14 cellular contexts compared by ENCODE assay signal in genomic region chr9:93683331-93684134, GRCh38.
A peak's percentile ranks its signal among the peaks of the same experiment; 100 is the strongest.
DNase-seq lines count a peak whose midpoint lies in the region; ATAC-seq, FAIRE-seq and TF ChIP-seq lines count a peak whose summit lies in the region.
"Had no signal": no experiment of that assay in that cellular context is flagged by ENCODE, and none has a peak within 500 bp of the region (broad histone marks: within the 10 kb centered on the region; RNA-seq: fewer than 3 reads in every experiment).

No MANE protein-coding gene starts in this region.

- TF ChIP-seq CTCF in right atrium auricular region (IDR thresholded peaks at IDR 0.05), result no peak

- CTCF ChIA-PET in naive thymus-derived CD4-positive, alpha-beta T cell (lab: Charles Lee), result interaction anchor here (1.0 to 2.0 kb wide), 3 partner anchors 278 to 294 kb away, joined by 3 to 15 read pairs (median 7); no protein-coding TSS in a partner anchor

- ATAC-seq in Right ventricle myocardium inferior (no peak), GM21825 (IDR thresholded peaks at IDR 0.05; ENCODE audit: unreplicated experiment) (no peak)
- no peak for ATAC-seq in central memory CD8-positive, alpha-beta T cell (replicated peaks; ENCODE audit: extremely low read depth, poor library complexity, severe bottlenecking)
- ATAC-seq in naive thymus-derived CD4-positive, alpha-beta T cell, result peak; percentile 14
- ATAC-seq: naive thymus-derived CD8-positive, alpha-beta T cell had no signal

- peaks cover 19% of the 10 kb centered on the region for H3K27me3 Mint-ChIP-seq in central memory CD8-positive, alpha-beta T cell
- peaks cover 2 to 26% (median 11%) of the 10 kb centered on the region in 5 donors for H3K27me3 Mint-ChIP-seq in naive thymus-derived CD4-positive, alpha-beta T cell

- H3K9me3 ChIP-seq in right atrium auricular region, result peaks cover 0 to 7% of the 10 kb centered on the region in 2 donors
- H3K9me3 ChIP-seq in naive thymus-derived CD4-positive, alpha-beta T cell (ENCODE audit: control insufficient read depth in 2 of 3, low read length in 3 of 3), result no peaks in the 10 kb centered on the region

- H3K4me1 Mint-ChIP-seq in central memory CD8-positive, alpha-beta T cell, result peaks cover 9% of the 10 kb centered on the region
- H3K4me1 Mint-ChIP-seq in naive thymus-derived CD4-positive, alpha-beta T cell, result peaks cover 0 to 3% (median 0%) of the 10 kb centered on the region in 7 donors

- no peaks in the 10 kb centered on the region for H3K36me3 ChIP-seq in right atrium auricular region
- no peaks in the 10 kb centered on the region for H3K36me3 ChIP-seq in naive thymus-derived CD4-positive, alpha-beta T cell (ENCODE audit: control insufficient read depth in 2 of 3, insufficient read depth in 3 of 3, low read length in 3 of 3)

- intact Hi-C loops in Right ventricle myocardium inferior (cut with DNase I), result loop anchor here (5.0 kb wide), 2 partner anchors 319 to 529 kb away; no protein-coding TSS in a partner anchor
- intact Hi-C loops in naive thymus-derived CD4-positive, alpha-beta T cell (cut with micrococcal nuclease), result loop anchor here in 1 of 2 donors (10.0 kb wide), 1 partner anchor 531 kb away; no protein-coding TSS in a partner anchor

- no peak overlapping the region for H3K27ac Mint-ChIP-seq in central memory CD8-positive, alpha-beta T cell (ENCODE audit: low read depth)
- H3K27ac Mint-ChIP-seq in naive thymus-derived CD4-positive, alpha-beta T cell, result no peak overlapping the region
- H3K27ac Mint-ChIP-seq: activated naive CD8-positive, alpha-beta T cell; naive thymus-derived CD8-positive, alpha-beta T cell had no signal

- POLR2A ChIA-PET in naive thymus-derived CD4-positive, alpha-beta T cell (lab: Charles Lee), result no interaction called here

- no peak overlapping the region for H3K4me3 Mint-ChIP-seq in central memory CD8-positive, alpha-beta T cell
- no peak overlapping the region for H3K4me3 Mint-ChIP-seq in naive thymus-derived CD4-positive, alpha-beta T cell
- H3K4me3 Mint-ChIP-seq: activated naive CD8-positive, alpha-beta T cell; naive thymus-derived CD8-positive, alpha-beta T cell had no signal

- no peak for FAIRE-seq in urothelium cell line (lab: Jason Lieb, UNC)

- H3K27me3 ChIP-seq in right atrium auricular region, result no peaks in the 10 kb centered on the region
- H3K27me3 ChIP-seq in naive thymus-derived CD4-positive, alpha-beta T cell (ENCODE audit: control insufficient read depth in 2 of 2, insufficient read depth in 2 of 2, low read length in 2 of 2), result no peaks in the 10 kb centered on the region
- H3K27me3 ChIP-seq: BLaER1 treated with 17β-estradiol and CSF1 and Interleukin-3, amounts not matched to agents 10 nM and 100 nM had no signal

- H3K9me3 Mint-ChIP-seq in central memory CD8-positive, alpha-beta T cell, result no peaks in the 10 kb centered on the region
- H3K9me3 Mint-ChIP-seq in naive thymus-derived CD4-positive, alpha-beta T cell, result peaks cover 0 to 15% (median 6%) of the 10 kb centered on the region in 11 donors

- no peaks in the 10 kb centered on the region for H3K36me3 Mint-ChIP-seq in central memory CD8-positive, alpha-beta T cell (ENCODE audit: insufficient read depth)
- H3K36me3 Mint-ChIP-seq in naive thymus-derived CD4-positive, alpha-beta T cell, result peaks cover 0 to 6% (median 0%) of the 10 kb centered on the region in 5 donors
- H3K36me3 Mint-ChIP-seq: activated naive CD8-positive, alpha-beta T cell had no signal

- H3K4me3 ChIP-seq in right atrium auricular region, result no peak overlapping the region
- H3K4me3 ChIP-seq in naive thymus-derived CD4-positive, alpha-beta T cell (ENCODE audit: low read length), result no peak overlapping the region
- H3K4me3 ChIP-seq: BLaER1 treated with 17β-estradiol and CSF1 and Interleukin-3, amounts not matched to agents 10 nM and 100 nM had no signal

- H3K27ac ChIP-seq in right atrium auricular region, result no peak overlapping the region
- no peak overlapping the region for H3K27ac ChIP-seq in naive thymus-derived CD4-positive, alpha-beta T cell (ENCODE audit: low read depth, low read length)
- H3K27ac ChIP-seq: BLaER1 treated with 17β-estradiol and CSF1 and Interleukin-3, amounts not matched to agents 10 nM and 100 nM had no signal

- no peaks in the 10 kb centered on the region for H3K4me1 ChIP-seq in right atrium auricular region
- H3K4me1 ChIP-seq in naive thymus-derived CD4-positive, alpha-beta T cell (ENCODE audit: control insufficient read depth in 2 of 2, insufficient read depth in 2 of 2, low read length in 2 of 2), result no peaks in the 10 kb centered on the region

- DNase-seq in right atrium auricular region (ENCODE audit: low spot score) (peak; percentile 53), Right ventricle myocardium inferior (ENCODE audit: missing footprints) (no peak), NCI-H510A (lab: John Stamatoyannopoulos, UW) (no peak), urothelium cell line (ENCODE audit: low spot score) (no peak)
- DNase-seq in central memory CD8-positive, alpha-beta T cell (ENCODE audit: low spot score in 2 of 2), result peak; percentile 6 to 9
- no peak for DNase-seq in naive thymus-derived CD4-positive, alpha-beta T cell
- DNase-seq: DMS53, NCI-H1417 treated with DMSO at 0.1 percent for 48 hours, NCI-H226, SIG-M5 had no signal

Comparison
In these comparisons a context has a peak if more than half of its experiments do, and no peak if none do; other contexts are left out.
1. DNase-seq: peak in right atrium auricular region (single experiment) and central memory CD8-positive, alpha-beta T cell (2 of 2); none in Right ventricle myocardium inferior (single experiment), naive thymus-derived CD4-positive, alpha-beta T cell (0 of 9), NCI-H510A (single experiment) and urothelium cell line (single experiment).